1 cellular context compared by ENCODE assay signal in genomic region chr11:57482782-57483569, GRCh38.
TF ChIP-seq lines count a peak whose summit lies in the region.

No MANE protein-coding gene starts in this region.

TF ChIP-seq in GM12878, 131 proteins besides CTCF, POLR2A, EP300 and RAD21 (continued from another document):
- TF ChIP-seq ZBTB40 (IDR thresholded peaks at IDR 0.05; ENCODE audit: borderline replicate concordance) (no peak), MLLT1 (IDR thresholded peaks at IDR 0.05) (no peak), NR2F1 (conservative IDR thresholded peaks at IDR 0.05) (no peak), SUPT20H (IDR thresholded peaks at IDR 0.05; ENCODE audit: borderline replicate concordance, control insufficient read depth, low read depth, low read length) (no peak), PBX3 (IDR thresholded peaks at IDR 0.05; ENCODE audit: insufficient replicate concordance, low read depth, low read length) (no peak), CHD2 (IDR thresholded peaks at IDR 0.05; ENCODE audit: borderline replicate concordance, low read depth, low read length) (peak; percentile 56; the same call in 1 of the 2 replicates), EGR1 (IDR thresholded peaks at IDR 0.05; ENCODE audit: borderline replicate concordance in 1 of 2, low read depth in 2 of 2, low read length in 2 of 2) (peak in 1 of 2 experiments; percentile 32; a peak in 1 of 3 replicates), ZBED1 (IDR thresholded peaks at IDR 0.05; ENCODE audit: borderline replicate concordance) (no peak), RCOR1 (conservative IDR thresholded peaks at IDR 0.05; ENCODE audit: low read depth, low read length) (no peak), ATF2 (IDR thresholded peaks at IDR 0.05; ENCODE audit: low read length) (no peak), FOXM1 (IDR thresholded peaks at IDR 0.05; ENCODE audit: low read depth, low read length) (no peak), ZNF24 (IDR thresholded peaks at IDR 0.05) (0 out of 2 replicates have a peak, but pooled peaks have one; percentile 16), CEBPZ (IDR thresholded peaks at IDR 0.05; ENCODE audit: low read depth, low read length) (no peak), MTA3 (IDR thresholded peaks at IDR 0.05; ENCODE audit: borderline replicate concordance, low read length) (no peak), RELA (IDR thresholded peaks at IDR 0.05; ENCODE audit: borderline replicate concordance, partially characterized antibody) (peak; percentile 65), SMC3 (IDR thresholded peaks at IDR 0.05; ENCODE audit: borderline replicate concordance, low read length) (peak; percentile 69; the same call in 1 of the 2 replicates), SMAD5 (IDR thresholded peaks at IDR 0.05; ENCODE audit: low read depth) (no peak), SP1 (IDR thresholded peaks at IDR 0.05; ENCODE audit: low read depth, low read length) (no peak), RB1 (IDR thresholded peaks at IDR 0.05; ENCODE audit: borderline replicate concordance) (no peak), RELB (IDR thresholded peaks at IDR 0.05; ENCODE audit: low read depth) (no peak), POLR2AphosphoS5 (IDR thresholded peaks at IDR 0.05; ENCODE audit: low read length) (no peak), BHLHE40 (IDR thresholded peaks at IDR 0.05; ENCODE audit: borderline replicate concordance in 1 of 2, low read depth in 2 of 2, low read length in 1 of 2) (peak; percentile 94 to 98), ATF3 (IDR thresholded peaks at IDR 0.05; ENCODE audit: borderline replicate concordance, extremely low read depth, low read depth, low read length) (peak; percentile 29; the same call in 1 of the 2 replicates), BACH1 (IDR thresholded peaks at IDR 0.05; ENCODE audit: borderline replicate concordance) (peak; percentile 60), BCL11A (IDR thresholded peaks at IDR 0.05; ENCODE audit: low read depth, low read length) (no peak), HDAC6 (IDR thresholded peaks at IDR 0.05; ENCODE audit: unreplicated experiment) (no peak), ATF7 (IDR thresholded peaks at IDR 0.05; ENCODE audit: low read depth) (no peak), SRF (IDR thresholded peaks at IDR 0.05; ENCODE audit: low read depth in 2 of 2, low read length in 2 of 2) (no peak), PML (IDR thresholded peaks at IDR 0.05; ENCODE audit: low read length) (no peak), PKNOX1 (IDR thresholded peaks at IDR 0.05) (no peak), MEF2B (IDR thresholded peaks at IDR 0.05; ENCODE audit: partially characterized antibody, poor library complexity, severe bottlenecking) (no peak), RUNX3 (IDR thresholded peaks at IDR 0.05; ENCODE audit: low read length) (peak; percentile 39), PAX8 (IDR thresholded peaks at IDR 0.05) (no peak)
